ENCODE assay signal across 35 cellular contexts in the genomic region with DNA sequence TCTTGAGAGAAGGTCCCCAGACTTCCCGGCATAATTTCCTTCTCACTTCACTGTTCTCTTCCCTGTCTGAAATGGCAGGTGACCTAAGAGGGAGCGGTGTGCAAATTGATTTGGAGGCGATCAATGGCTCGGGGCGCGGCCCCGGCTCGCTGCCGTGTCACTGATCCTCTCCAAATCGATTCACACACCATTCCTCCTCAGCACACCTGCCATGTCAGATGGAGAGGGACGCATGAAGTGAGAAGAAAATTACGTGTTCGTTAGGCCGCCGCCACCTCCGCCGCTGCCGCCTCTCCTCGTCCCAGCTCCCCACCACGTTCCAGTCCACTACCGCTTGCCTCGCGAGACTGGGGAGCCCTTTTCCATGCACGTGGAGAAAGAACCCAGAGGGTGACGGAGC. TPM values are rescaled to one million over a fixed set of nuclear protein-coding genes. Genes with fewer than 3 reads are reported as not detected.
"Had no signal": no experiment of that assay in that cellular context is flagged by ENCODE, and none has a peak within 500 bp of the region (broad histone marks: within the 10 kb centered on the region; RNA-seq: fewer than 3 reads in every experiment).

No MANE protein-coding gene starts in this region.

- FAIRE-seq: astrocyte, TTC549 had no signal

- H3K4me1 ChIP-seq: breast epithelium had no signal

- H3K27ac ChIP-seq: adrenal gland, body of pancreas, brain microvascular endothelial cell, breast epithelium, VCaP had no signal

- H3K4me3 ChIP-seq: adrenal gland, body of pancreas, breast epithelium had no signal

- DNase-seq: activated B cell treated with CpG ODN at 0.5 μM for 24 hours; activated CD4-positive, alpha-beta memory T cell treated with anti-CD3 and anti-CD28 coated beads for 36 hours; activated CD4-positive, alpha-beta T cell treated with anti-CD3 and anti-CD28 coated beads for 4 hours; activated CD4-positive, alpha-beta T cell treated with anti-CD3 and anti-CD28 coated beads, Interleukin-2, amount 10 ng/mL, durations not matched to agents 24 days and 14 days; activated CD4-positive, alpha-beta T cell treated with anti-CD3 and anti-CD28 coated beads, Interleukin-2, amount 50 U/mL, for 1 hour; activated CD4-positive, alpha-beta T cell treated with anti-CD3 and anti-CD28 coated beads, Interleukin-2, amount 50 U/mL, for 4 hours; activated CD4-positive, CD25-positive, alpha-beta regulatory T cell treated with anti-CD3 and anti-CD28 coated beads, Interleukin-2, amount 50 U/mL, for 72 hours; activated CD8-positive, alpha-beta memory T cell treated with anti-CD3 and anti-CD28 coated beads, Interleukin-2, amount 50 U/mL, for 4 hours; activated CD8-positive, alpha-beta T cell treated with anti-CD3 and anti-CD28 coated beads for 36 hours; activated effector memory CD4-positive, alpha-beta T cell treated with anti-CD3 and anti-CD28 coated beads, Interleukin-2, amount 50 U/mL, for 16 hours; activated gamma-delta T cell treated with Interleukin-2 at 50 U/mL for 16 hours; activated naive CD4-positive, alpha-beta T cell; activated naive CD4-positive, alpha-beta T cell treated with anti-CD3 and anti-CD28 coated beads for 36 hours; activated naive CD4-positive, alpha-beta T cell treated with anti-CD3 and anti-CD28 coated beads, Interleukin-2, amount 50 U/mL, for 16 hours; activated naive CD8-positive, alpha-beta T cell treated with anti-CD3 and anti-CD28 coated beads for 36 hours; activated T-cell treated with anti-CD3 and anti-CD28 coated beads for 4 hours; activated T-cell treated with anti-CD3 and anti-CD28 coated beads, Interleukin-2, amount 50 U/mL, for 1 hour; activated T-cell treated with anti-CD3 and anti-CD28 coated beads, Interleukin-2, amount 50 U/mL, for 4 hours; activated T-cell treated with anti-CD3 and anti-CD28 coated beads, Interleukin-2, amount 50 U/mL, for 72 hours; adrenal gland; amniotic stem cell; aorta; body of pancreas; brain microvascular endothelial cell; caudate nucleus; cerebellar nuclear complex; T-cell; T-helper 17 cell; T1000 had no signal

- H3K27me3 ChIP-seq: body of pancreas, brain microvascular endothelial cell had no signal

- H3K9me3 ChIP-seq: adrenal gland, body of pancreas, breast epithelium had no signal

- H3K36me3 ChIP-seq: adrenal gland, brain microvascular endothelial cell, breast epithelium had no signal

RNA-seq across cellular contexts. Expression of gene BCL11A, which starts 31.8 kb away (rescaled TPM):
- total RNA-seq: activated CD4-positive, alpha-beta memory T cell treated with anti-CD3 and anti-CD28 coated beads for 36 hours; activated CD4-positive, alpha-beta T cell treated with anti-CD3 and anti-CD28 coated beads, Interleukin-2, amount 10 ng/mL, durations not matched to agents 24 days and 14 days; activated T-helper 1 cell treated with anti-CD3 and anti-CD28 coated beads, Interleukin-12 subunit alpha, Interleukin-12 subunit beta, Interleukin-2, Interleukin-4 antibody, amounts not matched to agents 30 ng/mL and 10 ng/mL and 1 ng/mL, durations not matched to agents 14 hours and 24 hours and 36 hours; T-helper 1 cell treated with Interleukin-12 subunit alpha and Interleukin-12 subunit beta and Interleukin-4 antibody, amounts not matched to agents 30 ng/mL and 1 ng/mL, for 36 hours had no signal
